ENCODE assay signal across 1 cellular context in genomic region chr14:72123755-72124154, GRCh38.
A peak's percentile ranks its signal among the peaks of the same experiment; 100 is the strongest.
TF ChIP-seq lines count a peak whose summit lies in the region.

No MANE protein-coding gene starts in this region.

TF ChIP-seq in GM12878, 131 proteins besides CTCF, POLR2A, EP300 and RAD21 (continued from another document):
- no peak for TF ChIP-seq E2F8 (IDR thresholded peaks at IDR 0.05; ENCODE audit: low read depth, partially characterized antibody)
- 0 out of 2 replicates have a peak, but pooled peaks have one; percentile 11 for TF ChIP-seq CREB1 (IDR thresholded peaks at IDR 0.05; ENCODE audit: low read depth)
- TF ChIP-seq NR2F1 (conservative IDR thresholded peaks at IDR 0.05) = peak; percentile 79
- TF ChIP-seq NR2C2 (IDR thresholded peaks at IDR 0.05; ENCODE audit: borderline replicate concordance, control insufficient read depth, insufficient read length, low read depth) = no peak
- TF ChIP-seq ATF7 (IDR thresholded peaks at IDR 0.05; ENCODE audit: low read depth) = 0 out of 2 replicates have a peak, but pooled peaks have one; percentile 16
- no peak for TF ChIP-seq ETV6 (conservative IDR thresholded peaks at IDR 0.05 in 1 of 2, IDR thresholded peaks at IDR 0.05 in 1 of 2; ENCODE audit: borderline replicate concordance in 1 of 2, low read depth in 1 of 2)
